Comparison of ENCODE assay signal across 1 cellular context in genomic region chr3:128426128-128426921, GRCh38.
TF ChIP-seq lines count a peak whose summit lies in the region.

No MANE protein-coding gene starts in this region.

TF ChIP-seq in HepG2, 621 proteins besides CTCF, POLR2A, EP300 and RAD21 (continued from another document and continues in another):
- TF ChIP-seq E2F2 (CRISPR knock-in tag; IDR thresholded peaks at IDR 0.05; ENCODE audit: borderline replicate concordance) = 0 out of 2 replicates have a peak, but pooled peaks have one; percentile 40
- TF ChIP-seq FOXA3 (CRISPR knock-in tag; IDR thresholded peaks at IDR 0.05) = 0 out of 2 replicates have a peak, but pooled peaks have one; percentile 4
- TF ChIP-seq SPEN (CRISPR knock-in tag; IDR thresholded peaks at IDR 0.05; ENCODE audit: low read depth) = peak; percentile 43; the same call in 1 of the 2 replicates
- TF ChIP-seq ZNF496 (CRISPR knock-in tag; IDR thresholded peaks at IDR 0.05; ENCODE audit: insufficient replicate concordance) = no peak
- TF ChIP-seq, protein P1, sequence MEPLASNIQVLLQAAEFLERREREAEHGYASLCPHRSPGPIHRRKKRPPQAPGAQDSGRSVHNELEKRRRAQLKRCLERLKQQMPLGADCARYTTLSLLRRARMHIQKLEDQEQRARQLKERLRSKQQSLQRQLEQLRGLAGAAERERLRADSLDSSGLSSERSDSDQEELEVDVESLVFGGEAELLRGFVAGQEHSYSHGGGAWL (CRISPR knock-in tag; IDR thresholded peaks at IDR 0.05) = peak; percentile 27; the same call in 1 of the 2 replicates
- peak; percentile 30; the same call in 1 of the 2 replicates for TF ChIP-seq KMT2B (CRISPR knock-in tag; IDR thresholded peaks at IDR 0.05)
- TF ChIP-seq BRD4 (CRISPR knock-in tag; IDR thresholded peaks at IDR 0.05) = peak; percentile 50; the same call in 1 of the 2 replicates
- no peak for TF ChIP-seq IRF2 (CRISPR knock-in tag; IDR thresholded peaks at IDR 0.05)
- peak; percentile 33 for TF ChIP-seq HNRNPLL (IDR thresholded peaks at IDR 0.05; ENCODE audit: low read depth, low read length, poor library complexity, severe bottlenecking)
- peak; percentile 11; the same call in 1 of the 2 replicates for TF ChIP-seq ZBTB7A (CRISPR knock-in tag; IDR thresholded peaks at IDR 0.05)
- no peak for TF ChIP-seq ZNF703 (CRISPR knock-in tag; IDR thresholded peaks at IDR 0.05; ENCODE audit: borderline replicate concordance)
- peak; percentile 27; the same call in 1 of the 2 replicates for TF ChIP-seq TOPORS (CRISPR knock-in tag; IDR thresholded peaks at IDR 0.05)
- 0 out of 2 replicates have a peak, but pooled peaks have one; percentile 50 for TF ChIP-seq NFKB2 (CRISPR knock-in tag; IDR thresholded peaks at IDR 0.05; ENCODE audit: borderline replicate concordance)
- peak; percentile 58; the same call in 1 of the 2 replicates for TF ChIP-seq RCOR2 (CRISPR knock-in tag; IDR thresholded peaks at IDR 0.05)
- peak; percentile 8 for TF ChIP-seq PHF8 (CRISPR knock-in tag; IDR thresholded peaks at IDR 0.05)
- peak; percentile 11; the same call in 1 of the 2 replicates for TF ChIP-seq ZNF788 (CRISPR knock-in tag; IDR thresholded peaks at IDR 0.05; ENCODE audit: borderline replicate concordance)
- TF ChIP-seq, protein P2, sequence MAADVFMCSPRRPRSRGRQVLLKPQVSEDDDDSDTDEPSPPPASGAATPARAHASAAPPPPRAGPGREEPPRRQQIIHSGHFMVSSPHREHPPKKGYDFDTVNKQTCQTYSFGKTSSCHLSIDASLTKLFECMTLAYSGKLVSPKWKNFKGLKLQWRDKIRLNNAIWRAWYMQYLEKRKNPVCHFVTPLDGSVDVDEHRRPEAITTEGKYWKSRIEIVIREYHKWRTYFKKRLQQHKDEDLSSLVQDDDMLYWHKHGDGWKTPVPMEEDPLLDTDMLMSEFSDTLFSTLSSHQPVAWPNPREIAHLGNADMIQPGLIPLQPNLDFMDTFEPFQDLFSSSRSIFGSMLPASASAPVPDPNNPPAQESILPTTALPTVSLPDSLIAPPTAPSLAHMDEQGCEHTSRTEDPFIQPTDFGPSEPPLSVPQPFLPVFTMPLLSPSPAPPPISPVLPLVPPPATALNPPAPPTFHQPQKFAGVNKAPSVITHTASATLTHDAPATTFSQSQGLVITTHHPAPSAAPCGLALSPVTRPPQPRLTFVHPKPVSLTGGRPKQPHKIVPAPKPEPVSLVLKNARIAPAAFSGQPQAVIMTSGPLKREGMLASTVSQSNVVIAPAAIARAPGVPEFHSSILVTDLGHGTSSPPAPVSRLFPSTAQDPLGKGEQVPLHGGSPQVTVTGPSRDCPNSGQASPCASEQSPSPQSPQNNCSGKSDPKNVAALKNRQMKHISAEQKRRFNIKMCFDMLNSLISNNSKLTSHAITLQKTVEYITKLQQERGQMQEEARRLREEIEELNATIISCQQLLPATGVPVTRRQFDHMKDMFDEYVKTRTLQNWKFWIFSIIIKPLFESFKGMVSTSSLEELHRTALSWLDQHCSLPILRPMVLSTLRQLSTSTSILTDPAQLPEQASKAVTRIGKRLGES (CRISPR knock-in tag; IDR thresholded peaks at IDR 0.05; ENCODE audit: borderline replicate concordance) = 0 out of 2 replicates have a peak, but pooled peaks have one; percentile 44
- TF ChIP-seq ZNF607 (CRISPR knock-in tag; IDR thresholded peaks at IDR 0.05; ENCODE audit: borderline replicate concordance) = peak; percentile 46; the same call in 1 of the 2 replicates
- 0 out of 2 replicates have a peak, but pooled peaks have one; percentile 15 for TF ChIP-seq PCBP1 (IDR thresholded peaks at IDR 0.05; ENCODE audit: borderline replicate concordance, low read depth, low read length)
- TF ChIP-seq THAP11 (CRISPR knock-in tag; IDR thresholded peaks at IDR 0.05) = peak; percentile 16; the same call in 1 of the 2 replicates
- no peak for TF ChIP-seq CBX1 (IDR thresholded peaks at IDR 0.05; ENCODE audit: low read depth)
- TF ChIP-seq ZC3H13 (CRISPR knock-in tag; IDR thresholded peaks at IDR 0.05) = no peak
- TF ChIP-seq, protein P3, sequence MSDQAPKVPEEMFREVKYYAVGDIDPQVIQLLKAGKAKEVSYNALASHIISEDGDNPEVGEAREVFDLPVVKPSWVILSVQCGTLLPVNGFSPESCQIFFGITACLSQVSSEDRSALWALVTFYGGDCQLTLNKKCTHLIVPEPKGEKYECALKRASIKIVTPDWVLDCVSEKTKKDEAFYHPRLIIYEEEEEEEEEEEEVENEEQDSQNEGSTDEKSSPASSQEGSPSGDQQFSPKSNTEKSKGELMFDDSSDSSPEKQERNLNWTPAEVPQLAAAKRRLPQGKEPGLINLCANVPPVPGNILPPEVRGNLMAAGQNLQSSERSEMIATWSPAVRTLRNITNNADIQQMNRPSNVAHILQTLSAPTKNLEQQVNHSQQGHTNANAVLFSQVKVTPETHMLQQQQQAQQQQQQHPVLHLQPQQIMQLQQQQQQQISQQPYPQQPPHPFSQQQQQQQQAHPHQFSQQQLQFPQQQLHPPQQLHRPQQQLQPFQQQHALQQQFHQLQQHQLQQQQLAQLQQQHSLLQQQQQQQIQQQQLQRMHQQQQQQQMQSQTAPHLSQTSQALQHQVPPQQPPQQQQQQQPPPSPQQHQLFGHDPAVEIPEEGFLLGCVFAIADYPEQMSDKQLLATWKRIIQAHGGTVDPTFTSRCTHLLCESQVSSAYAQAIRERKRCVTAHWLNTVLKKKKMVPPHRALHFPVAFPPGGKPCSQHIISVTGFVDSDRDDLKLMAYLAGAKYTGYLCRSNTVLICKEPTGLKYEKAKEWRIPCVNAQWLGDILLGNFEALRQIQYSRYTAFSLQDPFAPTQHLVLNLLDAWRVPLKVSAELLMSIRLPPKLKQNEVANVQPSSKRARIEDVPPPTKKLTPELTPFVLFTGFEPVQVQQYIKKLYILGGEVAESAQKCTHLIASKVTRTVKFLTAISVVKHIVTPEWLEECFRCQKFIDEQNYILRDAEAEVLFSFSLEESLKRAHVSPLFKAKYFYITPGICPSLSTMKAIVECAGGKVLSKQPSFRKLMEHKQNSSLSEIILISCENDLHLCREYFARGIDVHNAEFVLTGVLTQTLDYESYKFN (CRISPR knock-in tag; conservative IDR thresholded peaks at IDR 0.05) = peak; percentile 49; the same call in 1 of the 2 replicates
- peak; percentile 20; the same call in 1 of the 2 replicates for TF ChIP-seq KDM5B (CRISPR knock-in tag; IDR thresholded peaks at IDR 0.05; ENCODE audit: borderline replicate concordance)
- peak; percentile 33; the same call in 1 of the 2 replicates for TF ChIP-seq BORCS8-MEF2B (CRISPR knock-in tag; IDR thresholded peaks at IDR 0.05)
- peak; percentile 9; the same call in 1 of the 2 replicates for TF ChIP-seq ARID5B (CRISPR knock-in tag; IDR thresholded peaks at IDR 0.05)
- peak; percentile 53; the same call in 1 of the 2 replicates for TF ChIP-seq KDM2A (CRISPR knock-in tag; IDR thresholded peaks at IDR 0.05; ENCODE audit: borderline replicate concordance, low read depth)
- TF ChIP-seq POLR2G (IDR thresholded peaks at IDR 0.05; ENCODE audit: low read depth, low read length) = 0 out of 2 replicates have a peak, but pooled peaks have one; percentile 26
- TF ChIP-seq ZNF800 (CRISPR knock-in tag; IDR thresholded peaks at IDR 0.05) = peak; percentile 73
- TF ChIP-seq SAP130 (CRISPR knock-in tag; IDR thresholded peaks at IDR 0.05; ENCODE audit: low read depth) = peak; percentile 42
- TF ChIP-seq ARNTL (CRISPR knock-in tag; IDR thresholded peaks at IDR 0.05) = peak; percentile 69; the same call in 1 of the 2 replicates
- peak; percentile 73 for TF ChIP-seq ZFY (CRISPR knock-in tag; IDR thresholded peaks at IDR 0.05)
- TF ChIP-seq, protein P4, sequence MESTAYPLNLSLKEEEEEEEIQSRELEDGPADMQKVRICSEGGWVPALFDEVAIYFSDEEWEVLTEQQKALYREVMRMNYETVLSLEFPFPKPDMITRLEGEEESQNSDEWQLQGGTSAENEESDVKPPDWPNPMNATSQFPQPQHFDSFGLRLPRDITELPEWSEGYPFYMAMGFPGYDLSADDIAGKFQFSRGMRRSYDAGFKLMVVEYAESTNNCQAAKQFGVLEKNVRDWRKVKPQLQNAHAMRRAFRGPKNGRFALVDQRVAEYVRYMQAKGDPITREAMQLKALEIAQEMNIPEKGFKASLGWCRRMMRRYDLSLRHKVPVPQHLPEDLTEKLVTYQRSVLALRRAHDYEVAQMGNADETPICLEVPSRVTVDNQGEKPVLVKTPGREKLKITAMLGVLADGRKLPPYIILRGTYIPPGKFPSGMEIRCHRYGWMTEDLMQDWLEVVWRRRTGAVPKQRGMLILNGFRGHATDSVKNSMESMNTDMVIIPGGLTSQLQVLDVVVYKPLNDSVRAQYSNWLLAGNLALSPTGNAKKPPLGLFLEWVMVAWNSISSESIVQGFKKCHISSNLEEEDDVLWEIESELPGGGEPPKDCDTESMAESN (CRISPR knock-in tag; conservative IDR thresholded peaks at IDR 0.05) = peak; percentile 50; the same call in 1 of the 2 replicates
- TF ChIP-seq ZMYM4 (CRISPR knock-in tag; IDR thresholded peaks at IDR 0.05) = 0 out of 2 replicates have a peak, but pooled peaks have one; percentile 6
- TF ChIP-seq, protein P5, sequence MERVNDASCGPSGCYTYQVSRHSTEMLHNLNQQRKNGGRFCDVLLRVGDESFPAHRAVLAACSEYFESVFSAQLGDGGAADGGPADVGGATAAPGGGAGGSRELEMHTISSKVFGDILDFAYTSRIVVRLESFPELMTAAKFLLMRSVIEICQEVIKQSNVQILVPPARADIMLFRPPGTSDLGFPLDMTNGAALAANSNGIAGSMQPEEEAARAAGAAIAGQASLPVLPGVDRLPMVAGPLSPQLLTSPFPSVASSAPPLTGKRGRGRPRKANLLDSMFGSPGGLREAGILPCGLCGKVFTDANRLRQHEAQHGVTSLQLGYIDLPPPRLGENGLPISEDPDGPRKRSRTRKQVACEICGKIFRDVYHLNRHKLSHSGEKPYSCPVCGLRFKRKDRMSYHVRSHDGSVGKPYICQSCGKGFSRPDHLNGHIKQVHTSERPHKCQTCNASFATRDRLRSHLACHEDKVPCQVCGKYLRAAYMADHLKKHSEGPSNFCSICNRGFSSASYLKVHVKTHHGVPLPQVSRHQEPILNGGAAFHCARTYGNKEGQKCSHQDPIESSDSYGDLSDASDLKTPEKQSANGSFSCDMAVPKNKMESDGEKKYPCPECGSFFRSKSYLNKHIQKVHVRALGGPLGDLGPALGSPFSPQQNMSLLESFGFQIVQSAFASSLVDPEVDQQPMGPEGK (CRISPR knock-in tag; IDR thresholded peaks at IDR 0.05) = peak; percentile 34
- peak; percentile 69; the same call in 1 of the 2 replicates for TF ChIP-seq ZNF563 (CRISPR knock-in tag; IDR thresholded peaks at IDR 0.05)
- TF ChIP-seq SALL2 (CRISPR knock-in tag; IDR thresholded peaks at IDR 0.05) = peak; percentile 80
